ENCODE assay signal across 20 cellular contexts in genomic region chr1:34693081-34693480, GRCh38.
A peak's percentile ranks its signal among the peaks of the same experiment; 100 is the strongest.
DNase-seq lines count a peak whose midpoint lies in the region; ATAC-seq and TF ChIP-seq lines count a peak whose summit lies in the region.
"Had no signal": no experiment of that assay in that cellular context is flagged by ENCODE, and none has a peak within 500 bp of the region (broad histone marks: within the 10 kb centered on the region; RNA-seq: fewer than 3 reads in every experiment).

No MANE protein-coding gene starts in this region.

- H3K27ac ChIP-seq in right atrium auricular region = no peak overlapping the region
- no peak overlapping the region for H3K27ac ChIP-seq in neural progenitor cell
- H3K27ac ChIP-seq in vagina = no peak overlapping the region
- H3K27ac ChIP-seq in CD4-positive, alpha-beta T cell (ENCODE audit: low read depth, low read length) = no peak overlapping the region
- H3K27ac ChIP-seq: A549; BLaER1 treated with 17β-estradiol and CSF1 and Interleukin-3, amounts not matched to agents 10 nM and 100 nM had no signal

- ATAC-seq in left cardiac atrium = no peak
- ATAC-seq in CD4-positive, alpha-beta T cell (ENCODE audit: poor library complexity) = no peak
- ATAC-seq: A549 had no signal

- CTCF ChIA-PET in CD4-positive, alpha-beta T cell (lab: Charles Lee) = no interaction called here

- H3K27me3 Mint-ChIP-seq in neural progenitor cell (ENCODE audit: insufficient read depth, low read depth) (peaks cover 18% of the 10 kb centered on the region), HFFc6 (ENCODE audit: insufficient read depth) (peaks cover 5% of the 10 kb centered on the region)
- H3K27me3 Mint-ChIP-seq in CD4-positive, alpha-beta T cell = peaks cover 36% of the 10 kb centered on the region

- intact Hi-C loops in left cardiac atrium (cut with DNase I) = no loop called here
- intact Hi-C loops in vagina (cut with DNase I) = no loop called here
- intact Hi-C loops in CD4-positive, alpha-beta T cell (cut with DNase I, micrococcal nuclease) = no loop called here

- H3K36me3 ChIP-seq in right atrium auricular region = no peaks in the 10 kb centered on the region
- no peaks in the 10 kb centered on the region for H3K36me3 ChIP-seq in neural progenitor cell
- H3K36me3 ChIP-seq in vagina = no peaks in the 10 kb centered on the region
- H3K36me3 ChIP-seq: BE2C; BLaER1 treated with 17β-estradiol and CSF1 and Interleukin-3, amounts not matched to agents 10 nM and 100 nM had no signal

- POLR2A ChIA-PET in CD4-positive, alpha-beta T cell (lab: Charles Lee) = no interaction called here

- no peak overlapping the region for H3K4me2 ChIP-seq in neural progenitor cell
- H3K4me2 ChIP-seq: A549; BLaER1 treated with 17β-estradiol and CSF1 and Interleukin-3, amounts not matched to agents 10 nM and 100 nM had no signal

- TF ChIP-seq POLR2A in vagina (IDR thresholded peaks at IDR 0.05) = no peak

- H3K36me3 Mint-ChIP-seq in neural progenitor cell = no peaks in the 10 kb centered on the region
- no peaks in the 10 kb centered on the region for H3K36me3 Mint-ChIP-seq in HFFc6 (ENCODE audit: low read depth)
- H3K36me3 Mint-ChIP-seq in CD4-positive, alpha-beta T cell (ENCODE audit: low read depth) = no peaks in the 10 kb centered on the region
- H3K36me3 Mint-ChIP-seq: CD14-positive monocyte; CD4-positive, alpha-beta memory T cell had no signal

- TF ChIP-seq CTCF in right atrium auricular region (IDR thresholded peaks at IDR 0.05) (no peak), neural progenitor cell (IDR thresholded peaks at IDR 0.05) (no peak), vagina (IDR thresholded peaks at IDR 0.05) (no peak), HFFc6 (IDR thresholded peaks at IDR 0.05) (no peak)
- no peak for TF ChIP-seq CTCF in CD4-positive, alpha-beta T cell (IDR thresholded peaks at IDR 0.05)

- H3K4me3 Mint-ChIP-seq in neural progenitor cell = no peak overlapping the region
- no peak overlapping the region for H3K4me3 Mint-ChIP-seq in HFFc6
- no peak overlapping the region for H3K4me3 Mint-ChIP-seq in CD4-positive, alpha-beta T cell
- H3K4me3 Mint-ChIP-seq: CD14-positive monocyte; CD4-positive, alpha-beta memory T cell had no signal

- H3K27ac Mint-ChIP-seq in neural progenitor cell (peak overlapping the region; percentile 31), HFFc6 (no peak overlapping the region)
- no peak overlapping the region for H3K27ac Mint-ChIP-seq in CD4-positive, alpha-beta T cell
- H3K27ac Mint-ChIP-seq: CD14-positive monocyte; CD4-positive, alpha-beta memory T cell had no signal

- peak; percentile 18 for DNase-seq in right atrium auricular region (ENCODE audit: low spot score)
- DNase-seq in left cardiac atrium = no peak
- no peak for DNase-seq in neural progenitor cell (ENCODE audit: low spot score)
- DNase-seq in vagina (ENCODE audit: extremely low spot score in 2 of 2) = peak; percentile 54 to 58
- no peak for DNase-seq in HFFc6
- DNase-seq in CD4-positive, alpha-beta T cell = no peak
- DNase-seq: 8988T; ACHN; AML-193; BE2C; Calu3; CD4-positive, alpha-beta memory T cell; COR-L47; DND-41; GOT3; H7; HCEC 1CT had no signal

- no peak overlapping the region for H3K4me3 ChIP-seq in right atrium auricular region
- no peak overlapping the region for H3K4me3 ChIP-seq in neural progenitor cell
- no peak overlapping the region for H3K4me3 ChIP-seq in vagina
- H3K4me3 ChIP-seq: A549; BLaER1 treated with 17β-estradiol and CSF1 and Interleukin-3, amounts not matched to agents 10 nM and 100 nM had no signal

- H3K27me3 ChIP-seq in right atrium auricular region (no peaks in the 10 kb centered on the region), neural progenitor cell (no peaks in the 10 kb centered on the region), vagina (no peaks in the 10 kb centered on the region)
- H3K27me3 ChIP-seq in CD4-positive, alpha-beta T cell (ENCODE audit: control insufficient read depth, insufficient read depth, low read length) = no peaks in the 10 kb centered on the region
- H3K27me3 ChIP-seq: BE2C; BLaER1 treated with 17β-estradiol and CSF1 and Interleukin-3, amounts not matched to agents 10 nM and 100 nM had no signal

- no peak overlapping the region for H3K9ac ChIP-seq in neural progenitor cell
- H3K9ac ChIP-seq: BLaER1 treated with 17β-estradiol and CSF1 and Interleukin-3, amounts not matched to agents 10 nM and 100 nM had no signal

- peaks cover 27% of the 10 kb centered on the region for H3K4me1 Mint-ChIP-seq in neural progenitor cell
- H3K4me1 Mint-ChIP-seq in HFFc6 (ENCODE audit: low read depth) = no peaks in the 10 kb centered on the region
- H3K4me1 Mint-ChIP-seq in CD4-positive, alpha-beta T cell (ENCODE audit: low read depth) = no peaks in the 10 kb centered on the region
- H3K4me1 Mint-ChIP-seq: CD14-positive monocyte; CD4-positive, alpha-beta memory T cell had no signal

- no peak overlapping the region for H2AFZ ChIP-seq in neural progenitor cell (replicated peaks)

- no peaks in the 10 kb centered on the region for H3K4me1 ChIP-seq in right atrium auricular region
- H3K4me1 ChIP-seq in neural progenitor cell = no peaks in the 10 kb centered on the region
- H3K4me1 ChIP-seq in vagina = no peaks in the 10 kb centered on the region
- H3K4me1 ChIP-seq: A549, BE2C had no signal

- no peaks in the 10 kb centered on the region for H3F3A ChIP-seq in neural progenitor cell (ENCODE audit: low read depth)

- no peaks in the 10 kb centered on the region for H4K20me1 ChIP-seq in neural progenitor cell (ENCODE audit: low read depth)
- H4K20me1 ChIP-seq: BLaER1 treated with 17β-estradiol and CSF1 and Interleukin-3, amounts not matched to agents 10 nM and 100 nM had no signal

- H3K9me3 ChIP-seq in right atrium auricular region = peaks cover 0 to 4% of the 10 kb centered on the region in 2 donors
- no peaks in the 10 kb centered on the region for H3K9me3 ChIP-seq in neural progenitor cell (ENCODE audit: low read depth)
- H3K9me3 ChIP-seq in vagina = no peaks in the 10 kb centered on the region
- H3K9me3 ChIP-seq in CD4-positive, alpha-beta T cell (ENCODE audit: control insufficient read depth, low read length) = no peaks in the 10 kb centered on the region
- H3K9me3 ChIP-seq: A549; BE2C; BLaER1 treated with 17β-estradiol and CSF1 and Interleukin-3, amounts not matched to agents 10 nM and 100 nM had no signal

- peaks cover 4% of the 10 kb centered on the region for H3K9me3 Mint-ChIP-seq in neural progenitor cell
- peaks cover 24% of the 10 kb centered on the region for H3K9me3 Mint-ChIP-seq in HFFc6
- H3K9me3 Mint-ChIP-seq in CD4-positive, alpha-beta T cell = peaks cover 3% of the 10 kb centered on the region

- no peaks in the 10 kb centered on the region for H3K79me2 ChIP-seq in neural progenitor cell (ENCODE audit: low read depth)

Comparison
In these comparisons a context has a peak if more than half of its experiments do, and no peak if none do; other contexts are left out.
1. DNase-seq: peak in right atrium auricular region (single experiment) and vagina (2 of 2); none in left cardiac atrium (single experiment), neural progenitor cell (single experiment), HFFc6 (single experiment) and CD4-positive, alpha-beta T cell (0 of 10).